Comparison of ENCODE assay signal across 8 cellular contexts in the genomic region with DNA sequence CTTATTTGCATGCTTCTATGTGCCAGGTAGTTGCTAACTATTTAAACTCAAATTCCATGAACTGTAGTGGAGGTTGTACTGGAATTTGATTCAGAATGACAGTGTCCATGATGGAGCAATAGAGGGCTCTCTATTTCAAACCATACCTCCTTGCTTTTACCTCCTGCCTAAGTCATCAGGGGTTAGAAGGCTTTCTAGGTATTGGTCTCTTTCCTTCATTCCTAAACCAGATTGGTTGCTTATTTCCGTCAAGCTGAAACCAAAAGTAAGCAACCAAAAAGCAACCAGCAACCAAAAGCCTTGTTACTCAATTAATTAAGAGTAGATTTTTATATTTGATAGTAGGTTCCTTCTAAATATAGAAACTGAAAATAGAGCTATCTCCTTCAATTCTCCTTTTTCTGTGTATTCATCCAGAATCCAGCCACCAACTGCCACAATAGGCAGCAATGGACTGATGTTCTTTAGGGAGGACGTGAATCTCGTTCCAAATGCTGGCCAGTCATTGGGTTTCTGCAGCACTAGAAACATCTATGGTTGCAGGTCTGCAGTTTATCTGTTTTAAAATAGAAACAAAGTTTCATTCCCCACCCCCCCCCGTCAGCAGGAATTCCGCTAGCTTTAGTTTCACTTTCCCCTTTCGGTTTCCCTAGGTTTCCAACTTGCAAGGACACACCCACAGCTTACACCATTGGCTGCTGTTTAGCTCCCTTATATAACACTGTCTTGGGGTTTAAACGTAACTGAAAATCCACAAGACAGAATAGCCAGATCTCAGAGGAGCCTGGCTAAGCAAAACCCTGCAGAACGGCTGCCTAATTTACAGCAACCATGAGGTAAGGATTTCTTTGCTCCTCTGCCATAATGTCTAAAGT. TPM values are rescaled to one million over a fixed set of nuclear protein-coding genes. Genes with fewer than 3 reads are reported as not detected.
DNase-seq lines count a peak whose midpoint lies in the region; ATAC-seq, FAIRE-seq and TF ChIP-seq lines count a peak whose summit lies in the region.

A gene with protein sequence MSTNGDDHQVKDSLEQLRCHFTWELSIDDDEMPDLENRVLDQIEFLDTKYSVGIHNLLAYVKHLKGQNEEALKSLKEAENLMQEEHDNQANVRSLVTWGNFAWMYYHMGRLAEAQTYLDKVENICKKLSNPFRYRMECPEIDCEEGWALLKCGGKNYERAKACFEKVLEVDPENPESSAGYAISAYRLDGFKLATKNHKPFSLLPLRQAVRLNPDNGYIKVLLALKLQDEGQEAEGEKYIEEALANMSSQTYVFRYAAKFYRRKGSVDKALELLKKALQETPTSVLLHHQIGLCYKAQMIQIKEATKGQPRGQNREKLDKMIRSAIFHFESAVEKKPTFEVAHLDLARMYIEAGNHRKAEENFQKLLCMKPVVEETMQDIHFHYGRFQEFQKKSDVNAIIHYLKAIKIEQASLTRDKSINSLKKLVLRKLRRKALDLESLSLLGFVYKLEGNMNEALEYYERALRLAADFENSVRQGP (plus strand): TSS at position 742 of the 875 bp plus-strand sequence. CDS start 90 bp downstream, at position 832.

- no peaks in the 10 kb centered on the region for H3K9me3 ChIP-seq in iPS-18c (ENCODE audit: control insufficient read depth, insufficient read depth, low read length)
- no peaks in the 10 kb centered on the region for H3K9me3 ChIP-seq in gastrocnemius medialis

- TF ChIP-seq CTCF in bronchial epithelial cell (IDR thresholded peaks at IDR 0.05; ENCODE audit: insufficient read depth, low read length, severe bottlenecking), result no peak
- no peak for TF ChIP-seq CTCF in gastrocnemius medialis (IDR thresholded peaks at IDR 0.05 in 4 of 5, conservative IDR thresholded peaks at IDR 0.05 in 1 of 5)

- DNase-seq in NCI-H1694 treated with DMSO at 0.1 percent for 48 hours (lab: John Stamatoyannopoulos, UW) (peak; percentile 15), NCI-H1694 (lab: John Stamatoyannopoulos, UW) (no peak), HT1080 (ENCODE audit: low read depth) (peak; percentile 82), T follicular helper cell (ENCODE audit: low read depth) (peak; percentile 50), bronchial epithelial cell (ENCODE audit: low read depth) (peak; percentile 85), gastrocnemius medialis (peak; percentile 57 to 65)

- peak within 1 kb of the TSS; percentile 72 to 86 (median 84) for H3K27ac ChIP-seq in gastrocnemius medialis

- intact Hi-C loops in gastrocnemius medialis (cut with DNase I; ENCODE audit: low total_unique reads), result loop anchor here (2.0 kb wide), 2 partner anchors 17 to 95 kb away; no protein-coding TSS in a partner anchor

- H3K4me1 ChIP-seq in gastrocnemius medialis, result peaks cover 40 to 43% of the 10 kb centered on the region in 2 donors

- FAIRE-seq in bronchial epithelial cell (lab: Jason Lieb, UNC), result no peak

- ATAC-seq in GM21360 (IDR thresholded peaks at IDR 0.05; ENCODE audit: unreplicated experiment) (peak; percentile 75), gastrocnemius medialis (peak; percentile 93 to 97)

- H3K4me3 ChIP-seq in bronchial epithelial cell (ENCODE audit: low read depth, low read length) (peak within 1 kb of the TSS; percentile 67), iPS-18c (ENCODE audit: insufficient read depth, low read depth, low read length) (peak within 1 kb of the TSS; percentile 47), gastrocnemius medialis (peak within 1 kb of the TSS; percentile 58 to 70 (median 58))

- peak in 1 of 2 donors; percentile 56 for TF ChIP-seq POLR2A in gastrocnemius medialis (IDR thresholded peaks at IDR 0.05)

- H3K36me3 ChIP-seq in bronchial epithelial cell (ENCODE audit: control insufficient read depth, insufficient read depth, low read length), result no peaks in the 10 kb centered on the region
- H3K36me3 ChIP-seq in gastrocnemius medialis, result no peaks in the 10 kb centered on the region

- in situ Hi-C loops in gastrocnemius medialis (cut with MboI; ENCODE audit: low sequenced_read_pairs in 4 of 4), result loop anchor here in 1 of 4 donors (25.0 kb wide), 1 partner anchor 105 kb away; no protein-coding TSS in a partner anchor

- no peaks in the 10 kb centered on the region for H3K27me3 ChIP-seq in bronchial epithelial cell (ENCODE audit: control insufficient read depth, insufficient read depth, low read length)
- no peaks in the 10 kb centered on the region for H3K27me3 ChIP-seq in gastrocnemius medialis

RNA-seq across cellular contexts. Expression of the gene that starts here (rescaled TPM):
- 3.2 and 3.5 TPM in 2 replicates for total RNA-seq in HT1080 (2014; rRNA removed; shearing (Covaris generic))
- 2.1 and 2.7 TPM in 2 replicates for polyA plus RNA-seq in HT1080 (2015; cell fraction: cytosol; rRNA removed)
- polyA plus RNA-seq in HT1080 (2015; cell fraction: nucleus; rRNA removed), result 2.5 and 4.2 TPM in 2 replicates
- total RNA-seq in bronchial epithelial cell (0.26 TPM in 2 replicates), gastrocnemius medialis (1 to 10 TPM; 1.8 to 8.9 (median 3.0) TPM)

Comparison
In these comparisons a context has a peak if more than half of its experiments do, and no peak if none do; other contexts are left out.
1. Peak in DNase-seq and H3K4me3 ChIP-seq in bronchial epithelial cell; RNA of the gene not detected or under 1 TPM.